Comparison of ENCODE assay signal across 1 cellular context in genomic region chr15:41774873-41775417, GRCh38.
TF ChIP-seq lines count a peak whose summit lies in the region.

No MANE protein-coding gene starts in this region.

TF ChIP-seq in GM23338, 12 proteins besides CTCF, POLR2A, EP300 and RAD21 (continued from another document):
- TF ChIP-seq JUNB (IDR thresholded peaks at IDR 0.05; ENCODE audit: unreplicated experiment) = no peak
- TF ChIP-seq ZNF114 (CRISPR knock-in tag; IDR thresholded peaks at IDR 0.05) = no peak
- no peak for TF ChIP-seq CREB1 (CRISPR knock-in tag; IDR thresholded peaks at IDR 0.05; ENCODE audit: low read depth)
- TF ChIP-seq ETS1 (IDR thresholded peaks at IDR 0.05) = no peak
- TF ChIP-seq EZH2 (IDR thresholded peaks at IDR 0.05; ENCODE audit: low read depth, unreplicated experiment) = no peak
- TF ChIP-seq STAT1 (IDR thresholded peaks at IDR 0.05; ENCODE audit: unreplicated experiment) = no peak
- TF ChIP-seq ZNF331 (CRISPR knock-in tag; IDR thresholded peaks at IDR 0.05; ENCODE audit: low read depth) = no peak
- TF ChIP-seq REST (IDR thresholded peaks at IDR 0.05; ENCODE audit: unreplicated experiment) = no peak
